In the genomic region with DNA sequence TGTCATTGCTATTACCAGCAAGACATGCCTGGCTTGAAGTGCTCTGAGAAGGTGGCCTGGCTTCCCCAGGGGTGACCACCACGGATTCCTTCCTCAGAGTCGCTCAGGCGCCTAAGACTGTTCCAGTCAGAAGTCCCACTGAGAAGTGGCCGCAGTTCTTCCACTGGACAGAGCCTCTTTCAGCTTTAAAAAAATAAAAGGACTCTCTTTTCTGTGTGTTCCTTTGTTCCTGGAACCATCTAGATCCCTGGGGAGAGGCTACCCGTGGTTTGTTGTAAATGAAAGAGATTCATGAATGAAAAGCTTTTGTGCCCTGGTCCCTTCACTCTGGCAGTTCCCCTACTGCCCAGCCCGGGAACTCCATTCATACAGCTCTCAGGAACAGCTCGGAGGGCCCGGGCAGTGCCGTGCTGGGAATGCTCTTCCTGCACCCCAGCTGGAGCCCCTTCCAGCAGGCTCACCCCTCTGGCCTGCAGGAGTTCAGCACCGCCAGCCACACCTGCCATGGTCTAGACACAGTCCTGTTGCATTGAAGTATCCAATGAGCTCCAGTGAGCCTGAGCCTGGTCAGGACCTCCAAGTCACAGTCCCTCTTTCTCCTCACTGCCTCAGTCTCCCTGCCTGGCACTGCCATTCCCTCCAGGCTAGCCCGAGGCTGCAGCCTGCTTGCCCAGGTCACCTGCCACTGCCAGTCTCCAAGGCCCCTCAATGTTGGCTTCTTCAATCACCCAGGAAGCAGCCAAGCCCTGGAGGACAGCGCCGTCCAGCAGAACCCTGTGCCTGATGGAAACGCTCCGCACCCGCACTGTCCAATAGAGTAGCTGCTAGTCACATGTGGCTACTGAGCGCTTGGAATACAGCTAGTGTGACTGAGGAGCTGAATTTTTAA, we compare ENCODE assay signal across 11 cellular contexts.
DNase-seq lines count a peak whose midpoint lies in the region; ATAC-seq and TF ChIP-seq lines count a peak whose summit lies in the region.
"Had no signal": no experiment of that assay in that cellular context is flagged by ENCODE, and none has a peak within 500 bp of the region (broad histone marks: within the 10 kb centered on the region; RNA-seq: fewer than 3 reads in every experiment).

No MANE protein-coding gene starts in this region.

- RAD21 ChIA-PET in HCT116 (lab: Charles Lee; ENCODE audit: low non-redundant PET in 1 of 2, low total read pairs in 2 of 2, uncharacterized antibody in 2 of 2, unreplicated experiment in 2 of 2) = no interaction called here

- peaks cover 3 to 34% of the 10 kb centered on the region in 2 experiments; a peak in 2 of 4 replicates for H3K4me1 ChIP-seq in HCT116 (ENCODE audit: control insufficient read depth in 1 of 2, insufficient read depth in 2 of 2, low read length in 2 of 2)
- H3K4me1 ChIP-seq in endodermal cell (ENCODE audit: control insufficient read depth, insufficient read depth, low read length) = no peaks in the 10 kb centered on the region

- TF ChIP-seq POLR2A in HCT116 (IDR thresholded peaks at IDR 0.05; ENCODE audit: borderline replicate concordance, extremely low read depth, insufficient read depth, insufficient read length) = no peak

- H3K9me2 ChIP-seq in HCT116 (ENCODE audit: insufficient read depth) = no peaks in the 10 kb centered on the region

- H3K4me3 Mint-ChIP-seq in endodermal cell = no peak overlapping the region
- H3K4me3 Mint-ChIP-seq: dendritic cell treated with granulocyte-macrophage colony-stimulating factor and Interleukin-4, amounts not matched to agents 40 ng/mL and 50 ng/mL, for 4 days; memory B cell had no signal

- 61 to 76% methylated on average over 14 to 17 of the region's 17 CpGs for WGBS in endodermal cell (ENCODE audit: insufficient coverage in 1 of 2, insufficient read length in 1 of 2), 2 experiments

- peak; percentile 55; the same call in 1 of the 2 replicates for ATAC-seq in HCT116
- ATAC-seq in HG03521 (IDR thresholded peaks at IDR 0.05; ENCODE audit: unreplicated experiment) = no peak

- peaks cover 3 to 7% of the 10 kb centered on the region in 2 experiments; a peak in 1 of 4 replicates for H3K9me3 ChIP-seq in HCT116 (ENCODE audit: control insufficient read depth in 1 of 2, insufficient read depth in 1 of 2, low read depth in 1 of 2, low read length in 2 of 2)
- peaks cover 22% of the 10 kb centered on the region for H3K9me3 ChIP-seq in endodermal cell (ENCODE audit: control insufficient read depth, low read length)
- peaks cover 11% of the 10 kb centered on the region for H3K9me3 ChIP-seq in MG63

- peaks cover 23% of the 10 kb centered on the region for H3K9me3 Mint-ChIP-seq in endodermal cell

- POLR2A ChIA-PET in HCT116 (lab: Charles Lee) = no interaction called here

- no peak overlapping the region for H3K27ac Mint-ChIP-seq in endodermal cell
- H3K27ac Mint-ChIP-seq: dendritic cell treated with granulocyte-macrophage colony-stimulating factor and Interleukin-4, amounts not matched to agents 40 ng/mL and 50 ng/mL, for 4 days; memory B cell had no signal

- BruUV-seq in HCT116 (replicated peaks; lab: Mats Ljungman, UMichigan) = no TSS peak

- H3K27ac ChIP-seq in HCT116 (ENCODE audit: low read depth, low read length) (no peak overlapping the region), endodermal cell (ENCODE audit: low read depth, low read length) (peak overlapping the region; percentile 93)

- no peaks in the 10 kb centered on the region for H4K20me1 ChIP-seq in HCT116 (ENCODE audit: insufficient read depth)

- no peak overlapping the region for H2AFZ ChIP-seq in HCT116 (ENCODE audit: low read depth, low read length, poor library complexity, severe bottlenecking)

- TF ChIP-seq CTCF in HCT116 (IDR thresholded peaks at IDR 0.05 in 2 of 3, conservative IDR thresholded peaks at IDR 0.05 in 1 of 3; ENCODE audit: borderline replicate concordance in 1 of 3, insufficient read depth in 1 of 3, low read depth in 2 of 3, low read length in 2 of 3) = no peak
- peak; percentile 45 for TF ChIP-seq CTCF in endodermal cell (conservative IDR thresholded peaks at IDR 0.05)

- no peak for TF ChIP-seq RAD21 in HCT116 (IDR thresholded peaks at IDR 0.05; ENCODE audit: low read depth)

- no peaks in the 10 kb centered on the region for H3K27me3 Mint-ChIP-seq in endodermal cell (ENCODE audit: insufficient read depth)
- H3K27me3 Mint-ChIP-seq: dendritic cell treated with granulocyte-macrophage colony-stimulating factor and Interleukin-4, amounts not matched to agents 40 ng/mL and 50 ng/mL, for 4 days; memory B cell had no signal

- intact Hi-C loops in HCT116 (cut with micrococcal nuclease) = no loop called here

- CTCF ChIA-PET in HCT116 (lab: Charles Lee) = no interaction called here

- DNase-seq in HCT116 (ENCODE audit: low read depth, low spot score) (no peak), NCI-H2107 treated with DMSO at 0.1 percent for 48 hours (lab: John Stamatoyannopoulos, UW; ENCODE audit: unreplicated experiment) (peak; percentile 98), endodermal cell (peak; percentile 72), occipital lobe (lab: John Stamatoyannopoulos, UW) (peak; percentile 35), kidney glomerular epithelial cell (lab: John Stamatoyannopoulos, UW) (no peak), MG63 (no peak), SK-N-DZ (ENCODE audit: low spot score) (no peak)
- DNase-seq: activated CD4-positive, alpha-beta T cell treated with anti-CD3 and anti-CD28 coated beads for 4 hours had no signal

- H3K79me2 ChIP-seq in HCT116 (ENCODE audit: insufficient read depth, low read length) = no peaks in the 10 kb centered on the region

- no peak overlapping the region for H3K9ac ChIP-seq in HCT116 (ENCODE audit: low read length)
- H3K9ac ChIP-seq in endodermal cell (ENCODE audit: extremely low read depth, low read length, poor library complexity, severe bottlenecking) = no peak overlapping the region

- H3K4me3 ChIP-seq in HCT116 (replicated peaks in 1 of 2; ENCODE audit: low read depth in 1 of 2, low read length in 2 of 2) (no peak overlapping the region), endodermal cell (ENCODE audit: low read length) (no peak overlapping the region), MG63 (no peak overlapping the region)

- H3K36me3 ChIP-seq in HCT116 (ENCODE audit: control insufficient read depth in 1 of 2, insufficient read depth in 2 of 2, low read length in 2 of 2) (no peaks in the 10 kb centered on the region), endodermal cell (ENCODE audit: control insufficient read depth, insufficient read depth, low read length) (peaks cover 9% of the 10 kb centered on the region), MG63 (peaks cover 2% of the 10 kb centered on the region; the same call in 1 of the 2 replicates)

- H3K4me1 Mint-ChIP-seq in endodermal cell = peaks cover 13% of the 10 kb centered on the region

- H3K4me2 ChIP-seq in HCT116 (ENCODE audit: low read length) = no peak overlapping the region

- H3K27me3 ChIP-seq in HCT116 (ENCODE audit: insufficient read depth, low read length) = no peaks in the 10 kb centered on the region
- H3K27me3 ChIP-seq in endodermal cell (ENCODE audit: control insufficient read depth, insufficient read depth, low read length, poor library complexity, severe bottlenecking) = no peaks in the 10 kb centered on the region
- H3K27me3 ChIP-seq in MG63 = no peaks in the 10 kb centered on the region

- peaks cover 22% of the 10 kb centered on the region for H3K36me3 Mint-ChIP-seq in endodermal cell (ENCODE audit: low read depth)

TF ChIP-seq in HCT116, 20 proteins besides CTCF, POLR2A, EP300 and RAD21:
- TF ChIP-seq, protein P1, sequence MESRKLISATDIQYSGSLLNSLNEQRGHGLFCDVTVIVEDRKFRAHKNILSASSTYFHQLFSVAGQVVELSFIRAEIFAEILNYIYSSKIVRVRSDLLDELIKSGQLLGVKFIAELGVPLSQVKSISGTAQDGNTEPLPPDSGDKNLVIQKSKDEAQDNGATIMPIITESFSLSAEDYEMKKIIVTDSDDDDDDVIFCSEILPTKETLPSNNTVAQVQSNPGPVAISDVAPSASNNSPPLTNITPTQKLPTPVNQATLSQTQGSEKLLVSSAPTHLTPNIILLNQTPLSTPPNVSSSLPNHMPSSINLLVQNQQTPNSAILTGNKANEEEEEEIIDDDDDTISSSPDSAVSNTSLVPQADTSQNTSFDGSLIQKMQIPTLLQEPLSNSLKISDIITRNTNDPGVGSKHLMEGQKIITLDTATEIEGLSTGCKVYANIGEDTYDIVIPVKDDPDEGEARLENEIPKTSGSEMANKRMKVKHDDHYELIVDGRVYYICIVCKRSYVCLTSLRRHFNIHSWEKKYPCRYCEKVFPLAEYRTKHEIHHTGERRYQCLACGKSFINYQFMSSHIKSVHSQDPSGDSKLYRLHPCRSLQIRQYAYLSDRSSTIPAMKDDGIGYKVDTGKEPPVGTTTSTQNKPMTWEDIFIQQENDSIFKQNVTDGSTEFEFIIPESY (IDR thresholded peaks at IDR 0.05; ENCODE audit: extremely low read depth, insufficient replicate concordance, low read length) = no peak
- TF ChIP-seq EGR1 (IDR thresholded peaks at IDR 0.05; ENCODE audit: low read depth) (no peak), CBX3 (IDR thresholded peaks at IDR 0.05; ENCODE audit: low read depth) (no peak), EZH2phosphoT487 (IDR thresholded peaks at IDR 0.05; ENCODE audit: borderline replicate concordance) (no peak), SRF (IDR thresholded peaks at IDR 0.05; ENCODE audit: low read depth) (no peak), CEBPB (IDR thresholded peaks at IDR 0.05; ENCODE audit: low read depth) (no peak), SIN3A (IDR thresholded peaks at IDR 0.05; ENCODE audit: low read depth) (no peak), TCF7L2 (IDR thresholded peaks at IDR 0.05; ENCODE audit: borderline replicate concordance, extremely low read depth, insufficient read depth, insufficient read length) (no peak), ELF1 (IDR thresholded peaks at IDR 0.05; ENCODE audit: borderline replicate concordance, low read depth) (no peak)
- TF ChIP-seq, protein P2, sequence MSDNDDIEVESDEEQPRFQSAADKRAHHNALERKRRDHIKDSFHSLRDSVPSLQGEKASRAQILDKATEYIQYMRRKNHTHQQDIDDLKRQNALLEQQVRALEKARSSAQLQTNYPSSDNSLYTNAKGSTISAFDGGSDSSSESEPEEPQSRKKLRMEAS (IDR thresholded peaks at IDR 0.05) = no peak
- TF ChIP-seq, protein P3, sequence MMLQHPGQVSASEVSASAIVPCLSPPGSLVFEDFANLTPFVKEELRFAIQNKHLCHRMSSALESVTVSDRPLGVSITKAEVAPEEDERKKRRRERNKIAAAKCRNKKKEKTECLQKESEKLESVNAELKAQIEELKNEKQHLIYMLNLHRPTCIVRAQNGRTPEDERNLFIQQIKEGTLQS (IDR thresholded peaks at IDR 0.05) = no peak
TF ChIP-seq in HCT116: peak in this region for 0.

Comparison
In these comparisons a context has a peak if more than half of its experiments do, and no peak if none do; other contexts are left out.
1. DNase-seq: peak in NCI-H2107 treated with DMSO at 0.1 percent for 48 hours (single experiment), endodermal cell (single experiment) and occipital lobe (single experiment); none in HCT116 (single experiment), kidney glomerular epithelial cell (single experiment), MG63 (single experiment) and SK-N-DZ (single experiment).